Comparison of ENCODE assay signal across 9 cellular contexts in the genomic region with DNA sequence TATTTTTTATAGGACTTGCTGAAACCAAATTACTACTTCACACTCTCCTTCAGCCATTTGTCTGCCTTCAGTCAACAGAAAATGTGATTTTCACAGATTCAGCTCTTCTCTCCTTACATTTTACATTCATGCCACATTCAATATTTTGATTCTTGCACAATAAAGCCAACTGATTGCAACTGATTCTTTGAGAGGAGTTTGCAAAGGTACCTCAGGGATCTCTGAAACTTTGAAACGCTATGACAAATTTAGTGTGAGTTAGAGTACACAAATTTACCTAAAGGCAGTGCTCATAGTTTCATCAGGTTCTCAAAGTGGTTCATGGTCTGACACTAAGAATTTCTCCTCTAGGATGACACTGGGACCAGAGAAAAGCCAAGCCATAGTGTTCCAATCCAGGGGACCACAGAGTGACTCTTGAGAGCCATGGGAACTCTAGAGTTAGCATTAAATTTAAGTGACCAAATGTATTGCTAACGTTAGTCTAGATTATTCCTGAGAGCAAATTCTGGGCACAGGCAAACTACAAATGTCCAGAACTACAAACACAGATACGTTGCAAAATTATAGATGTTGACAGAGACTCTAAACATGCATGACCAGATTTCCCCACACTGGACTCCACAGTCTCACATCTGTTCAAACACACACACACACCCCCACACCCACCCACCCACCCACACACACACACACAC. TPM values are rescaled to one million over a fixed set of nuclear protein-coding genes. Genes with fewer than 3 reads are reported as not detected.
"Had no signal": no experiment of that assay in that cellular context is flagged by ENCODE, and none has a peak within 500 bp of the region (broad histone marks: within the 10 kb centered on the region; RNA-seq: fewer than 3 reads in every experiment).

No MANE protein-coding gene starts in this region.

- H3K4me1 ChIP-seq: HAP-1 had no signal

- H3K4me1 Mint-ChIP-seq: GM23338 had no signal

- H3K36me3 ChIP-seq: HAP-1 had no signal

- H3K9me3 Mint-ChIP-seq: GM23338 had no signal

- DNase-seq: H7, HFFc6, KG1 had no signal

- H3K4me3 Mint-ChIP-seq: GM23338, HFFc6 had no signal

- ATAC-seq: GM23338, HCT116, K562 had no signal

- H3K27ac Mint-ChIP-seq: GM23338, HFFc6 had no signal

- H3K4me3 ChIP-seq: GM23338, HAP-1, K562 had no signal

- H3K4me2 ChIP-seq: GM23338 had no signal

- H2AFZ ChIP-seq: GM23338 had no signal

- H3K9me3 ChIP-seq: HAP-1 had no signal

RNA-seq across cellular contexts. Expression of gene CSN3, which starts 9.0 kb away (rescaled TPM):
- total RNA-seq: GM23338, H4, H7, HFFc6, HT-29, K562 had no signal
- polyA plus RNA-seq: GM23338, K562 had no signal

RNA-seq across cellular contexts. Expression of gene FDCSP, which starts 25.5 kb away (rescaled TPM):
- total RNA-seq: GM23338, H7, HFFc6, HT-29, K562 had no signal
- polyA plus RNA-seq: GM23338, K562 had no signal

RNA-seq across cellular contexts. Expression of gene ODAM, which starts 55.9 kb away (rescaled TPM):
- total RNA-seq: GM23338, H7, HFFc6, HT-29, K562 had no signal
- polyA plus RNA-seq: GM23338, K562 had no signal
